ENCODE assay signal across 8 cellular contexts in the genomic region with DNA sequence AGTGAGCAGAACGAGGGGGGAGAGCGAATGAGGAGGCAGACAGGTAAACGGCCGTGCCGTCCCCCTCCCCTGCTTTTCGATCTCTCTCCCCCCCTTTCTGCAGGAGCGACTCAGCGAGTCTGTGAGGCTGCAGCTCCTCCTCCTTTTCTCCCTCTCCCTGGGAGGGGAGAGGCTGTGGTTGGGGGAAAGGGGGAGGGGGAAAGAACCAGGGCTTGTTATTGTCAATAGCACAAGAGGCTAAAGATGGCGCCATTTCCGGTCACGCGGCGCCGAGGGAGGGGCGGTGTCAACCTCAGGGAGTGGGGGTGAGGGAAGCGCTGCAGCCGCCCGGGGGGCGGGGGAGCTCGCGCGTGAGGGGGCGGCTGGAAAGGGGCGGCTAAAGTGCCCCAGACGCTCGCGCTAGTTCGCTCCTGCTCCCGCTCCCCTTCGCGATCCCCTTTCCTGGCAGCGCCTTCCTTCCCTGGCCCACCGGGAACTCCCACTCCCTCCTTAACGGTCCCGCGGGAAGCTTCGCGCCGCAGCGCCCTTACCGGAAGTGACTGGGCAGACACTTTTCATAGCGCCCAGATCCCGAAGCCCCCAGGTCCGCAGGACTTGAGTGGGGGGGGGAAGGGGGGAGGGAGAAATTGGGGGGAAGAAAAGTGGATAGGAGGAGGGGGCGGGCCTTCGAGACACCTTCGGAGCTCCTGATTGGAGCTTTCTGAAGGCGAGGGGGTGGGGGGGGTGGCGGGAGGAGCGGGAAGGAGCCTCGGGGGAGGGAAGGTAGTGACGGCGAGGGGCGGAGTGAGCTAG. TPM values are rescaled to one million over a fixed set of nuclear protein-coding genes. Genes with fewer than 3 reads are reported as not detected.
A peak's percentile ranks its signal among the peaks of the same experiment; 100 is the strongest.
DNase-seq lines count a peak whose midpoint lies in the region; ATAC-seq and TF ChIP-seq lines count a peak whose summit lies in the region.

Gene CUL4B (minus strand): TSS at position 121 of the 792 bp plus-strand sequence. CDS start 324 bp downstream, outside the sequence.

- H3K4me3 ChIP-seq in HAP-1: peak within 1 kb of the TSS; percentile 73
- H3K4me3 ChIP-seq in MM.1S (ENCODE audit: low read length): peak within 1 kb of the TSS; percentile 80
- peak within 1 kb of the TSS; percentile 78 for H3K4me3 ChIP-seq in neural cell (ENCODE audit: low read length)

- H3K27ac ChIP-seq in MM.1S (ENCODE audit: low read length) (peak within 1 kb of the TSS; percentile 88), neural cell (ENCODE audit: low read length) (peak within 1 kb of the TSS; percentile 93)

- H3K27me3 ChIP-seq in HAP-1 (ENCODE audit: low read depth): no peaks in the 10 kb centered on the region
- H3K27me3 ChIP-seq in MM.1S (replicated peaks; ENCODE audit: insufficient read depth, low read length): no peaks in the 10 kb centered on the region
- H3K27me3 ChIP-seq in neural cell (ENCODE audit: insufficient read depth, low read depth, low read length): no peaks in the 10 kb centered on the region

- H2AFZ ChIP-seq in MM.1S (ENCODE audit: low read length): peak within 1 kb of the TSS; percentile 67
- H2AFZ ChIP-seq in neural cell (ENCODE audit: low read depth, low read length): peak within 1 kb of the TSS; percentile 45

- H3K36me3 ChIP-seq in ES-I3 (ENCODE audit: insufficient read depth, low read length): peaks cover 2% of the 10 kb centered on the region; the same call in 1 of the 2 replicates
- H3K36me3 ChIP-seq in HAP-1 (replicated peaks): peaks cover 15% of the 10 kb centered on the region
- H3K36me3 ChIP-seq in MM.1S (replicated peaks; ENCODE audit: insufficient read depth, low read length): no peaks in the 10 kb centered on the region
- no peaks in the 10 kb centered on the region for H3K36me3 ChIP-seq in neural cell (ENCODE audit: insufficient read depth, low read length)

- H3K9me3 ChIP-seq in ES-I3 (ENCODE audit: control insufficient read depth, insufficient read depth, low read length) (no peaks in the 10 kb centered on the region), HAP-1 (no peaks in the 10 kb centered on the region), MM.1S (replicated peaks; ENCODE audit: insufficient read depth, low read length) (no peaks in the 10 kb centered on the region), neural cell (ENCODE audit: low read length) (no peaks in the 10 kb centered on the region)

- peaks cover 6% of the 10 kb centered on the region for H3K4me1 Mint-ChIP-seq in stimulated activated naive CD8-positive, alpha-beta T cell treated with anti-CD3 and anti-CD28 coated beads, Interleukin-15, amount 100 ng/mL, for 72 hours

- in situ Hi-C loops in HAP-1 (cut with MboI; ENCODE audit: low sequenced_read_pairs): loop anchor here (5.0 kb wide), 1 partner anchor 41 kb away; the partner anchor contains the start of gene MCTS1

- peak; percentile 92 for ATAC-seq in stimulated activated naive CD8-positive, alpha-beta T cell treated with anti-CD3 and anti-CD28 coated beads, Interleukin-15, amount 100 ng/mL, for 72 hours

- no peak for TF ChIP-seq CTCF in MM.1S (IDR thresholded peaks at IDR 0.05; ENCODE audit: low read length)
- no peak for TF ChIP-seq CTCF in neural cell (IDR thresholded peaks at IDR 0.05; ENCODE audit: poor library complexity, severe bottlenecking)

- TF ChIP-seq EP300 in neural cell (conservative IDR thresholded peaks at IDR 0.05; ENCODE audit: poor library complexity, severe bottlenecking): peak; percentile 23

- DNase-seq in HAP-1 (ENCODE audit: low spot score in 2 of 2) (peak; percentile 98), MM.1S (peak; percentile 92), SIG-M5 (lab: John Stamatoyannopoulos, UW) (peak; percentile 45), activated gamma-delta T cell (lab: John Stamatoyannopoulos, UW) (peak; percentile 87), fibroblast of the conjunctiva (ENCODE audit: low read depth) (peak; percentile 90)
- peak; percentile 86 to 92 for DNase-seq in stimulated activated naive CD8-positive, alpha-beta T cell treated with anti-CD3 and anti-CD28 coated beads, Interleukin-15, amount 100 ng/mL, for 72 hours

- TF ChIP-seq RAD21 in neural cell (conservative IDR thresholded peaks at IDR 0.05): no peak

- H4K20me1 ChIP-seq in MM.1S (ENCODE audit: insufficient read depth, low read length) (no peaks in the 10 kb centered on the region), neural cell (ENCODE audit: insufficient read depth) (no peaks in the 10 kb centered on the region)

- peak within 1 kb of the TSS; percentile 74 for H3K4me2 ChIP-seq in MM.1S (ENCODE audit: low read depth, low read length)
- peak within 1 kb of the TSS; percentile 76 for H3K4me2 ChIP-seq in neural cell (ENCODE audit: low read length)

- H3K79me2 ChIP-seq in MM.1S (ENCODE audit: low read length) (peaks cover 39% of the 10 kb centered on the region), neural cell (replicated peaks; ENCODE audit: insufficient read depth, low read length) (peaks cover 28% of the 10 kb centered on the region)

- H3K9me3 Mint-ChIP-seq in stimulated activated naive CD8-positive, alpha-beta T cell treated with anti-CD3 and anti-CD28 coated beads, Interleukin-15, amount 100 ng/mL, for 72 hours: no peaks in the 10 kb centered on the region

- peaks cover 11% of the 10 kb centered on the region; the same call in 1 of the 2 replicates for H3K4me1 ChIP-seq in ES-I3 (ENCODE audit: insufficient read depth, low read length)
- H3K4me1 ChIP-seq in HAP-1: peaks cover 18% of the 10 kb centered on the region
- H3K4me1 ChIP-seq in MM.1S (ENCODE audit: low read length): 0 out of 2 replicates have a peak, but pooled peaks cover 3% of the 10 kb centered on the region

- H3K9me2 ChIP-seq in MM.1S (replicated peaks; ENCODE audit: insufficient read depth, low read length) (no peaks in the 10 kb centered on the region), neural cell (ENCODE audit: insufficient read depth, low read length) (no peaks in the 10 kb centered on the region)

- peak within 1 kb of the TSS; percentile 97 for H3K9ac ChIP-seq in ES-I3 (ENCODE audit: low read depth, low read length)
- H3K9ac ChIP-seq in MM.1S (ENCODE audit: low read length): peak within 1 kb of the TSS; percentile 93
- peak within 1 kb of the TSS; percentile 85 for H3K9ac ChIP-seq in neural cell (ENCODE audit: low read length)

- H3F3A ChIP-seq in MM.1S (ENCODE audit: insufficient read depth, low read length): peaks cover 17% of the 10 kb centered on the region
- H3F3A ChIP-seq in neural cell (ENCODE audit: insufficient read depth, low read length, poor library complexity, severe bottlenecking): no peaks in the 10 kb centered on the region

- no peaks in the 10 kb centered on the region for H3K27me3 Mint-ChIP-seq in stimulated activated naive CD8-positive, alpha-beta T cell treated with anti-CD3 and anti-CD28 coated beads, Interleukin-15, amount 100 ng/mL, for 72 hours

- H3K4me3 Mint-ChIP-seq in stimulated activated naive CD8-positive, alpha-beta T cell treated with anti-CD3 and anti-CD28 coated beads, Interleukin-15, amount 100 ng/mL, for 72 hours: peak within 1 kb of the TSS; percentile 99 to 100

- peak within 1 kb of the TSS; percentile 99 to 100 for H3K27ac Mint-ChIP-seq in stimulated activated naive CD8-positive, alpha-beta T cell treated with anti-CD3 and anti-CD28 coated beads, Interleukin-15, amount 100 ng/mL, for 72 hours

TF ChIP-seq in neural cell, 6 proteins besides CTCF, POLR2A, EP300 and RAD21:
- TF ChIP-seq MXI1 (conservative IDR thresholded peaks at IDR 0.05; ENCODE audit: poor library complexity, severe bottlenecking) (peak; percentile 18), TAF1 (IDR thresholded peaks at IDR 0.05; ENCODE audit: low read depth) (no peak), POLR2AphosphoS5 (IDR thresholded peaks at IDR 0.05) (peak; percentile 49)
- TF ChIP-seq, protein P1, sequence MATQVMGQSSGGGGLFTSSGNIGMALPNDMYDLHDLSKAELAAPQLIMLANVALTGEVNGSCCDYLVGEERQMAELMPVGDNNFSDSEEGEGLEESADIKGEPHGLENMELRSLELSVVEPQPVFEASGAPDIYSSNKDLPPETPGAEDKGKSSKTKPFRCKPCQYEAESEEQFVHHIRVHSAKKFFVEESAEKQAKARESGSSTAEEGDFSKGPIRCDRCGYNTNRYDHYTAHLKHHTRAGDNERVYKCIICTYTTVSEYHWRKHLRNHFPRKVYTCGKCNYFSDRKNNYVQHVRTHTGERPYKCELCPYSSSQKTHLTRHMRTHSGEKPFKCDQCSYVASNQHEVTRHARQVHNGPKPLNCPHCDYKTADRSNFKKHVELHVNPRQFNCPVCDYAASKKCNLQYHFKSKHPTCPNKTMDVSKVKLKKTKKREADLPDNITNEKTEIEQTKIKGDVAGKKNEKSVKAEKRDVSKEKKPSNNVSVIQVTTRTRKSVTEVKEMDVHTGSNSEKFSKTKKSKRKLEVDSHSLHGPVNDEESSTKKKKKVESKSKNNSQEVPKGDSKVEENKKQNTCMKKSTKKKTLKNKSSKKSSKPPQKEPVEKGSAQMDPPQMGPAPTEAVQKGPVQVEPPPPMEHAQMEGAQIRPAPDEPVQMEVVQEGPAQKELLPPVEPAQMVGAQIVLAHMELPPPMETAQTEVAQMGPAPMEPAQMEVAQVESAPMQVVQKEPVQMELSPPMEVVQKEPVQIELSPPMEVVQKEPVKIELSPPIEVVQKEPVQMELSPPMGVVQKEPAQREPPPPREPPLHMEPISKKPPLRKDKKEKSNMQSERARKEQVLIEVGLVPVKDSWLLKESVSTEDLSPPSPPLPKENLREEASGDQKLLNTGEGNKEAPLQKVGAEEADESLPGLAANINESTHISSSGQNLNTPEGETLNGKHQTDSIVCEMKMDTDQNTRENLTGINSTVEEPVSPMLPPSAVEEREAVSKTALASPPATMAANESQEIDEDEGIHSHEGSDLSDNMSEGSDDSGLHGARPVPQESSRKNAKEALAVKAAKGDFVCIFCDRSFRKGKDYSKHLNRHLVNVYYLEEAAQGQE (IDR thresholded peaks at IDR 0.05; ENCODE audit: borderline replicate concordance): peak; percentile 2

RNA-seq across cellular contexts. Expression of gene CUL4B, which starts in this region (rescaled TPM):
- 82.7 and 86.5 TPM in 2 replicates for polyA plus RNA-seq in neural cell
- polyA minus RNA-seq in neural cell: 91.1 and 115 TPM in 2 replicates

Comparison
In these comparisons a context has a peak if more than half of its experiments do, and no peak if none do; other contexts are left out.
1. Peak in every context shown above with its lines: DNase-seq, ATAC-seq, H3K4me3 ChIP-seq and H3K27ac ChIP-seq.
2. DNase-seq: peak in every context shown above with its lines; median percentile 98 in HAP-1; 92 in MM.1S; 90 in fibroblast of the conjunctiva; 89 in stimulated activated naive CD8-positive, alpha-beta T cell treated with anti-CD3 and anti-CD28 coated beads, Interleukin-15, amount 100 ng/mL, for 72 hours; 87 in activated gamma-delta T cell; 45 in SIG-M5.